In the genomic region with DNA sequence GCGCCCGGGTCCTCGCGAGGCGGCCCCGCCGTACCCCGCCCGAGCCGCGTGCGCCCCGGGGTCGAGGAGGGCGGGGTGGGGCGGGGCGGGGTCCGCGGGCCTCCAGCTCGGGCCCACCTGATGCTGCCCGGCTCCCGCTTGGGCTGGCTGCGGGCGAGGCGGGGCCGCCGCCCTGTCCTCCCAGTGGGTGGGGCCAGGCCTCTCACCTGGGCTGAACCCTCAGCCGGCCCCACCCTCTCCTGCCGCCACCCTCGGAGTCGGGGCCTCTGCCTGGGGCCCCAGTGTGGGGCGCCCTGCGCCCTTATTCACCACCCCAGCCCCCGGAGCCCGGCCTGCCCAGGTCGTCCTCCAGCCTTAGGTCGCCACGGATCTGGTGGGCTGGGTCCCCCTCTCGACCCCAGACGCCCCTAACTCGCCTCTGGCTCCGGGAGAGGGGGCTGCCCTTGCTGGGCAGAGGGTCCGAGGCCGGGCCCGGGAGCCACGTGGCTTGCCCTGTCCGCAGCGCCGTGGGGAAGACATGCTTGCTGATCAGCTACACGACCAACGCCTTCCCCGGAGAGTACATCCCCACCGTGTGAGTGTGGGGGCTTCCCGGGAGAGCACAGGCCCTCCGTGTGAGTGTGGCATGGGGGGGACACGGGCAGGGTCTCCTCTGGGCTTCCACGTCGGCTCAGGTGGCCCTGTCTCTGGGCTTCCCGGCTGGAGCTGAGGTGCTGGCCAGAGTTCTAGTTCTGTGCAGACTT, we compare ENCODE assay signal across 8 cellular contexts. TPM values are rescaled to one million over a fixed set of nuclear protein-coding genes. Genes with fewer than 3 reads are reported as not detected.
DNase-seq lines count a peak whose midpoint lies in the region; ATAC-seq, FAIRE-seq and TF ChIP-seq lines count a peak whose summit lies in the region.

No MANE protein-coding gene starts in this region.

- peak overlapping the region; percentile 52 for H3K9ac ChIP-seq in keratinocyte (ENCODE audit: control insufficient read depth, extremely low read depth, insufficient read depth, low read length)

- H3K4me3 ChIP-seq in keratinocyte (ENCODE audit: control insufficient read depth in 2 of 3, extremely low read depth in 1 of 3, insufficient read depth in 2 of 3, low read depth in 1 of 3, low read length in 3 of 3) (peak overlapping the region; percentile 34 to 46 (median 43)), vagina (peak overlapping the region; percentile 7 to 66), gastroesophageal sphincter (peak overlapping the region in 1 of 2 donors; percentile 56), adrenal gland (peak overlapping the region in 1 of 4 donors; percentile 46)

- ATAC-seq in activated naive CD8-positive, alpha-beta T cell treated with anti-CD3 and anti-CD28 coated beads, Interleukin-2, amount 10 ng/mL, durations not matched to agents 7 days and 5 days (ENCODE audit: low read depth), result peak; percentile 40
- no peak for ATAC-seq in gastroesophageal sphincter

- H3K36me3 Mint-ChIP-seq in activated naive CD8-positive, alpha-beta T cell treated with anti-CD3 and anti-CD28 coated beads, Interleukin-2, amount 10 ng/mL, durations not matched to agents 7 days and 5 days, result peaks cover 13% of the 10 kb centered on the region

- POLR2A ChIA-PET in activated naive CD8-positive, alpha-beta T cell treated with anti-CD3 and anti-CD28 coated beads, Interleukin-2, amount 10 ng/mL, durations not matched to agents 7 days and 5 days (lab: Charles Lee), result interaction anchor here (0.9 to 1.0 kb wide), 3 partner anchors 9 to 124 kb away, joined by 3 read pairs; a partner anchor contains a TSS

- peaks cover 15% of the 10 kb centered on the region for H3K4me1 Mint-ChIP-seq in activated naive CD8-positive, alpha-beta T cell treated with anti-CD3 and anti-CD28 coated beads, Interleukin-2, amount 10 ng/mL, durations not matched to agents 7 days and 5 days

- peak overlapping the region; percentile 44 for H3K4me3 Mint-ChIP-seq in activated naive CD8-positive, alpha-beta T cell treated with anti-CD3 and anti-CD28 coated beads, Interleukin-2, amount 10 ng/mL, durations not matched to agents 7 days and 5 days

- no peaks in the 10 kb centered on the region for H3K9me1 ChIP-seq in keratinocyte (ENCODE audit: control insufficient read depth, extremely low read depth, insufficient read depth, low read length)

- peak overlapping the region; percentile 62 for H3K4me2 ChIP-seq in keratinocyte (ENCODE audit: control insufficient read depth, extremely low read depth, insufficient read depth, low read depth, low read length)

- intact Hi-C loops in vagina (cut with DNase I), result loop anchor here (5.0 kb wide), 2 partner anchors 65 to 120 kb away; a partner anchor contains a TSS
- intact Hi-C loops in adrenal gland (cut with DNase I), result loop anchor here in 1 of 2 donors (2.0 to 10.0 kb wide), 2 partner anchors 123 to 283 kb away; a partner anchor contains a TSS

- dilution Hi-C loops in keratinocyte (cut with MboI; ENCODE audit: extremely low pct_ligation_motif_present, low sequenced_read_pairs), result no loop called here

- TF ChIP-seq EP300 in gastroesophageal sphincter (IDR thresholded peaks at IDR 0.05), result no peak

- no peaks in the 10 kb centered on the region for H3K27me3 Mint-ChIP-seq in activated naive CD8-positive, alpha-beta T cell treated with anti-CD3 and anti-CD28 coated beads, Interleukin-2, amount 10 ng/mL, durations not matched to agents 7 days and 5 days

- H3K27ac Mint-ChIP-seq in activated naive CD8-positive, alpha-beta T cell treated with anti-CD3 and anti-CD28 coated beads, Interleukin-2, amount 10 ng/mL, durations not matched to agents 7 days and 5 days, result no peak overlapping the region

- no peak for FAIRE-seq in keratinocyte (lab: Jason Lieb, UNC)

- DNase-seq in NCI-H2029 (lab: John Stamatoyannopoulos, UW) (peak; percentile 14), NCI-H2029 treated with DMSO at 0.1 percent for 48 hours (lab: John Stamatoyannopoulos, UW) (no peak), NCI-H510A (lab: John Stamatoyannopoulos, UW) (peak; percentile 67), keratinocyte (ENCODE audit: low read depth, low spot score) (no peak), vagina (ENCODE audit: extremely low spot score in 2 of 2) (no peak), adrenal gland (no peak)
- DNase-seq in activated naive CD8-positive, alpha-beta T cell treated with anti-CD3 and anti-CD28 coated beads, Interleukin-2, amount 10 ng/mL, durations not matched to agents 7 days and 5 days, result peak; percentile 68

- no peaks in the 10 kb centered on the region for H3K9me3 ChIP-seq in keratinocyte (ENCODE audit: control insufficient read depth, low read depth, low read length)
- no peaks in the 10 kb centered on the region for H3K9me3 ChIP-seq in vagina
- no peaks in the 10 kb centered on the region for H3K9me3 ChIP-seq in gastroesophageal sphincter
- no peaks in the 10 kb centered on the region for H3K9me3 ChIP-seq in adrenal gland (replicated peaks in 1 of 3)

- no peak overlapping the region for H3K27ac ChIP-seq in keratinocyte (ENCODE audit: control insufficient read depth, insufficient read depth, low read length)
- H3K27ac ChIP-seq in vagina, result no peak overlapping the region
- H3K27ac ChIP-seq in gastroesophageal sphincter, result no peak overlapping the region
- no peak overlapping the region for H3K27ac ChIP-seq in adrenal gland

- peaks cover 3% of the 10 kb centered on the region for H4K20me1 ChIP-seq in keratinocyte (ENCODE audit: control insufficient read depth, extremely low read depth, insufficient read depth, low read length)

- TF ChIP-seq CTCF in keratinocyte (optimal IDR thresholded peaks at IDR 0.05 in 1 of 3, IDR thresholded peaks at IDR 0.05 in 1 of 3, conservative IDR thresholded peaks at IDR 0.05 in 1 of 3; ENCODE audit: extremely low read depth in 1 of 3, insufficient read depth in 2 of 3, low read length in 3 of 3) (no peak), vagina (IDR thresholded peaks at IDR 0.05) (no peak), gastroesophageal sphincter (IDR thresholded peaks at IDR 0.05) (no peak), adrenal gland (IDR thresholded peaks at IDR 0.05) (no peak)

- H3K36me3 ChIP-seq in keratinocyte (ENCODE audit: control insufficient read depth in 2 of 2, extremely low read depth in 1 of 2, insufficient read depth in 2 of 2, low read length in 2 of 2) (peaks cover 1 to 7% of the 10 kb centered on the region in 2 experiments), vagina (no peaks in the 10 kb centered on the region), gastroesophageal sphincter (peaks cover 0 to 42% of the 10 kb centered on the region in 2 donors), adrenal gland (replicated peaks in 1 of 2) (no peaks in the 10 kb centered on the region)

- H2AFZ ChIP-seq in keratinocyte (ENCODE audit: control insufficient read depth, low read length), result no peak overlapping the region

- TF ChIP-seq POLR2A in vagina (IDR thresholded peaks at IDR 0.05), result no peak
- no peak for TF ChIP-seq POLR2A in gastroesophageal sphincter (IDR thresholded peaks at IDR 0.05)
- no peak for TF ChIP-seq POLR2A in adrenal gland (IDR thresholded peaks at IDR 0.05)

- H3K27me3 ChIP-seq in keratinocyte (ENCODE audit: control insufficient read depth, extremely low read depth, insufficient read depth, low read length) (no peaks in the 10 kb centered on the region), vagina (no peaks in the 10 kb centered on the region), gastroesophageal sphincter (peaks cover 8% of the 10 kb centered on the region), adrenal gland (no peaks in the 10 kb centered on the region)

- WGBS in gastroesophageal sphincter (ENCODE audit: low coverage in 1 of 2), 2 donors, result no CpG with 5 or more reads among the region's 59 CpGs
- WGBS in adrenal gland, 4 donors, result 12 to 43% (median 15%) methylated on average over 9 to 59 of the region's 59 CpGs; no CpG with 5 or more reads in 1 of the 4 donors

- peaks cover 20% of the 10 kb centered on the region for H3K4me1 ChIP-seq in keratinocyte (ENCODE audit: control insufficient read depth, extremely low read depth, insufficient read depth, low read length)
- peaks cover 28% of the 10 kb centered on the region for H3K4me1 ChIP-seq in vagina
- peaks cover 0 to 44% (median 25%) of the 10 kb centered on the region in 3 donors for H3K4me1 ChIP-seq in gastroesophageal sphincter
- H3K4me1 ChIP-seq in adrenal gland (replicated peaks in 1 of 2), result peaks cover 14 to 23% of the 10 kb centered on the region in 2 donors

- H3K9me3 Mint-ChIP-seq in activated naive CD8-positive, alpha-beta T cell treated with anti-CD3 and anti-CD28 coated beads, Interleukin-2, amount 10 ng/mL, durations not matched to agents 7 days and 5 days, result no peaks in the 10 kb centered on the region

- H3K79me2 ChIP-seq in keratinocyte (ENCODE audit: control insufficient read depth, insufficient read depth, low read length), result no peaks in the 10 kb centered on the region

RNA-seq across cellular contexts. Expression of a gene that starts 0.6 kb away (rescaled TPM):
- 1 to 10 TPM; 6.7 to 7.6 TPM for total RNA-seq in activated naive CD8-positive, alpha-beta T cell treated with anti-CD3 and anti-CD28 coated beads, Interleukin-2, amount 10 ng/mL, durations not matched to agents 7 days and 5 days
- polyA plus RNA-seq in keratinocyte, result 10.2 to 23.0 TPM (median 12.3 TPM) in 3 replicates
- polyA plus RNA-seq in keratinocyte (2011; ENCODE audit: low read depth), result 1.6 TPM
- 8.5 and 23.2 TPM in 2 replicates for polyA plus RNA-seq in keratinocyte (2011; cell fraction: cytosol; rRNA removed)
- polyA plus RNA-seq in keratinocyte (2011; cell fraction: nucleus; rRNA removed), result 8.9 and 15.0 TPM in 2 replicates
- 4.1 and 10.1 TPM in 2 replicates for polyA plus RNA-seq in keratinocyte (2012; ENCODE audit: low replicate concordance)
- 3.7 to 34.6 TPM (median 7.4 TPM) in 3 replicates for polyA minus RNA-seq in keratinocyte
- 31.1 TPM for polyA minus RNA-seq in keratinocyte (2011; cell fraction: cytosol; rRNA and poly(A)+ RNA removed)
- polyA minus RNA-seq in keratinocyte (2011; cell fraction: nucleus; rRNA and poly(A)+ RNA removed), result 3.2 and 5.4 TPM in 2 replicates
- 12.8 TPM for total RNA-seq in vagina
- 1 to 10 TPM in 1 of 4 donors, under 1 TPM in 2, not detected in 1; 0.50 to 6.9 (median 0.54) TPM for total RNA-seq in gastroesophageal sphincter
- total RNA-seq in adrenal gland, result 10 to 100 TPM in 1 of 8 donors, 1 to 10 TPM in 7; 3.0 to 13.5 (median 4.4) TPM
- 10 to 100 TPM in 1 of 3 donors, 1 to 10 TPM in 2; 1.6 to 10.5 (median 9.0) TPM for polyA plus RNA-seq in adrenal gland

RNA-seq across cellular contexts. Expression of a gene that starts 5.4 kb away (rescaled TPM):
- 100 to 1,000 TPM; 110 to 115 TPM for total RNA-seq in activated naive CD8-positive, alpha-beta T cell treated with anti-CD3 and anti-CD28 coated beads, Interleukin-2, amount 10 ng/mL, durations not matched to agents 7 days and 5 days
- polyA plus RNA-seq in keratinocyte, result 45.4 to 73.6 TPM (median 64.0 TPM) in 3 replicates
- 10.2 TPM for polyA plus RNA-seq in keratinocyte (2011; ENCODE audit: low read depth)
- polyA plus RNA-seq in keratinocyte (2011; cell fraction: cytosol; rRNA removed), result 59.0 and 103 TPM in 2 replicates
- 51.5 and 77.5 TPM in 2 replicates for polyA plus RNA-seq in keratinocyte (2011; cell fraction: nucleus; rRNA removed)
- polyA plus RNA-seq in keratinocyte (2012; ENCODE audit: low replicate concordance), result 62.1 and 118 TPM in 2 replicates
- polyA minus RNA-seq in keratinocyte, result 39.1 to 83.3 TPM (median 62.9 TPM) in 3 replicates
- 41.8 TPM for polyA minus RNA-seq in keratinocyte (2011; cell fraction: cytosol; rRNA and poly(A)+ RNA removed)
- polyA minus RNA-seq in keratinocyte (2011; cell fraction: nucleus; rRNA and poly(A)+ RNA removed), result 12.2 and 13.9 TPM in 2 replicates
- 106 TPM for total RNA-seq in vagina
- total RNA-seq in gastroesophageal sphincter, result 100 to 1,000 TPM in 2 of 4 donors, 10 to 100 TPM in 2; 70.7 to 140 (median 108) TPM
- 100 to 1,000 TPM in 6 of 8 donors, 10 to 100 TPM in 2; 66.9 to 183 (median 111) TPM for total RNA-seq in adrenal gland
- polyA plus RNA-seq in adrenal gland, result 100 to 1,000 TPM in 1 of 3 donors, 10 to 100 TPM in 2; 67.7 to 163 (median 96.0) TPM

RNA-seq across cellular contexts. Expression of a gene that starts 9.0 kb away (rescaled TPM):
- total RNA-seq in activated naive CD8-positive, alpha-beta T cell treated with anti-CD3 and anti-CD28 coated beads, Interleukin-2, amount 10 ng/mL, durations not matched to agents 7 days and 5 days, result 10 to 100 TPM; 41.6 to 45.1 TPM
- polyA plus RNA-seq in keratinocyte, result 2.5 to 3.6 TPM (median 2.9 TPM) in 3 replicates
- 1.1 TPM for polyA plus RNA-seq in keratinocyte (2011; ENCODE audit: low read depth)
- 0.61 and 1.4 TPM in 2 replicates for polyA plus RNA-seq in keratinocyte (2011; cell fraction: cytosol; rRNA removed)
- 5.7 and 7.1 TPM in 2 replicates for polyA plus RNA-seq in keratinocyte (2011; cell fraction: nucleus; rRNA removed)
- 1.2 and 3.5 TPM in 2 replicates for polyA plus RNA-seq in keratinocyte (2012; ENCODE audit: low replicate concordance)
- 1.5 to 2.5 TPM (median 2.3 TPM) in 3 replicates for polyA minus RNA-seq in keratinocyte
- 3.1 TPM for polyA minus RNA-seq in keratinocyte (2011; cell fraction: cytosol; rRNA and poly(A)+ RNA removed)
- polyA minus RNA-seq in keratinocyte (2011; cell fraction: nucleus; rRNA and poly(A)+ RNA removed), result 1.5 and 3.7 TPM in 2 replicates
- 14.0 TPM for total RNA-seq in vagina
- total RNA-seq in gastroesophageal sphincter, result 10 to 100 TPM in 2 of 4 donors, 1 to 10 TPM in 2; 4.4 to 16.3 (median 12.4) TPM
- 10 to 100 TPM in 6 of 8 donors, 1 to 10 TPM in 2; 3.0 to 24.2 (median 12.6) TPM for total RNA-seq in adrenal gland
- 10 to 100 TPM in 2 of 3 donors, 1 to 10 TPM in 1; 1.2 to 24.5 (median 15.4) TPM for polyA plus RNA-seq in adrenal gland

RNA-seq across cellular contexts. Expression of a gene that starts 9.4 kb away (rescaled TPM):
- 10 to 100 TPM; 62.0 to 64.7 TPM for total RNA-seq in activated naive CD8-positive, alpha-beta T cell treated with anti-CD3 and anti-CD28 coated beads, Interleukin-2, amount 10 ng/mL, durations not matched to agents 7 days and 5 days
- polyA plus RNA-seq in keratinocyte (38.3 to 52.0 TPM (median 48.2 TPM) in 3 replicates), adrenal gland (10 to 100 TPM; 11.2 to 70.9 (median 58.3) TPM)
- polyA plus RNA-seq in keratinocyte (2011; ENCODE audit: low read depth), result 4.8 TPM
- 19.8 and 41.7 TPM in 2 replicates for polyA plus RNA-seq in keratinocyte (2011; cell fraction: cytosol; rRNA removed)
- 19.4 and 20.6 TPM in 2 replicates for polyA plus RNA-seq in keratinocyte (2011; cell fraction: nucleus; rRNA removed)
- 24.4 and 64.8 TPM in 2 replicates for polyA plus RNA-seq in keratinocyte (2012; ENCODE audit: low replicate concordance)
- 7.8 to 10.6 TPM (median 9.1 TPM) in 3 replicates for polyA minus RNA-seq in keratinocyte
- polyA minus RNA-seq in keratinocyte (2011; cell fraction: cytosol; rRNA and poly(A)+ RNA removed), result 30.5 TPM
- polyA minus RNA-seq in keratinocyte (2011; cell fraction: nucleus; rRNA and poly(A)+ RNA removed), result 5.0 and 6.1 TPM in 2 replicates
- total RNA-seq in vagina (101 TPM), gastroesophageal sphincter (100 to 1,000 TPM in 1 of 4 donors, 10 to 100 TPM in 3; 65.3 to 110 (median 78.8) TPM), adrenal gland (10 to 100 TPM; 24.3 to 75.9 (median 41.0) TPM)

RNA-seq across cellular contexts. Expression of a gene that starts 19.6 kb away (rescaled TPM):
- total RNA-seq in activated naive CD8-positive, alpha-beta T cell treated with anti-CD3 and anti-CD28 coated beads, Interleukin-2, amount 10 ng/mL, durations not matched to agents 7 days and 5 days, result 10 to 100 TPM; 28.7 to 28.8 TPM
- polyA plus RNA-seq in keratinocyte (10.2 to 25.3 TPM (median 13.6 TPM) in 3 replicates), adrenal gland (10 to 100 TPM; 21.2 to 78.0 (median 74.0) TPM)
- 10.9 TPM for polyA plus RNA-seq in keratinocyte (2011; ENCODE audit: low read depth)
- polyA plus RNA-seq in keratinocyte (2011; cell fraction: cytosol; rRNA removed), result 5.5 and 14.9 TPM in 2 replicates
- polyA plus RNA-seq in keratinocyte (2011; cell fraction: nucleus; rRNA removed), result 54.3 and 78.8 TPM in 2 replicates
- polyA plus RNA-seq in keratinocyte (2012; ENCODE audit: low replicate concordance), result 23.8 and 42.0 TPM in 2 replicates
- 5.4 to 31.0 TPM (median 8.0 TPM) in 3 replicates for polyA minus RNA-seq in keratinocyte
- 21.1 TPM for polyA minus RNA-seq in keratinocyte (2011; cell fraction: cytosol; rRNA and poly(A)+ RNA removed)
- polyA minus RNA-seq in keratinocyte (2011; cell fraction: nucleus; rRNA and poly(A)+ RNA removed), result 18.7 and 21.1 TPM in 2 replicates
- total RNA-seq in vagina (61.4 TPM), gastroesophageal sphincter (10 to 100 TPM; 28.8 to 48.2 (median 34.3) TPM), adrenal gland (10 to 100 TPM; 26.8 to 69.5 (median 47.4) TPM)

Comparison
In these comparisons a context has a peak if more than half of its experiments do, and no peak if none do; other contexts are left out.
1. DNase-seq: peak in NCI-H2029 (single experiment), NCI-H510A (single experiment) and activated naive CD8-positive, alpha-beta T cell treated with anti-CD3 and anti-CD28 coated beads, Interleukin-2, amount 10 ng/mL, durations not matched to agents 7 days and 5 days (single experiment); none in NCI-H2029 treated with DMSO at 0.1 percent for 48 hours (single experiment), keratinocyte (single experiment), vagina (0 of 2) and adrenal gland (0 of 7).